ENCODE assay signal across 1 cellular context in genomic region chr7:131190146-131190545, GRCh38.
TF ChIP-seq lines count a peak whose summit lies in the region.

No MANE protein-coding gene starts in this region.

TF ChIP-seq in SK-N-SH, 30 proteins besides CTCF, POLR2A, EP300 and RAD21 (continued from another document):
- 0 out of 2 replicates have a peak, but pooled peaks have one; percentile 22 for TF ChIP-seq MAX (IDR thresholded peaks at IDR 0.05; ENCODE audit: low read depth)
- 0 out of 2 replicates have a peak, but pooled peaks have one; percentile 6 for TF ChIP-seq RXRA (IDR thresholded peaks at IDR 0.05; ENCODE audit: borderline replicate concordance, low read depth)
- TF ChIP-seq, protein P1, sequence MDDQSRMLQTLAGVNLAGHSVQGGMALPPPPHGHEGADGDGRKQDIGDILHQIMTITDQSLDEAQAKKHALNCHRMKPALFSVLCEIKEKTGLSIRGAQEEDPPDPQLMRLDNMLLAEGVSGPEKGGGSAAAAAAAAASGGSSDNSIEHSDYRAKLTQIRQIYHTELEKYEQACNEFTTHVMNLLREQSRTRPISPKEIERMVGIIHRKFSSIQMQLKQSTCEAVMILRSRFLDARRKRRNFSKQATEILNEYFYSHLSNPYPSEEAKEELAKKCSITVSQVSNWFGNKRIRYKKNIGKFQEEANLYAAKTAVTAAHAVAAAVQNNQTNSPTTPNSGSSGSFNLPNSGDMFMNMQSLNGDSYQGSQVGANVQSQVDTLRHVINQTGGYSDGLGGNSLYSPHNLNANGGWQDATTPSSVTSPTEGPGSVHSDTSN (IDR thresholded peaks at IDR 0.05): peak; percentile 56; the same call in 1 of the 2 replicates
- peak; percentile 79 for TF ChIP-seq TCF12 (IDR thresholded peaks at IDR 0.05)
- TF ChIP-seq, protein P2, sequence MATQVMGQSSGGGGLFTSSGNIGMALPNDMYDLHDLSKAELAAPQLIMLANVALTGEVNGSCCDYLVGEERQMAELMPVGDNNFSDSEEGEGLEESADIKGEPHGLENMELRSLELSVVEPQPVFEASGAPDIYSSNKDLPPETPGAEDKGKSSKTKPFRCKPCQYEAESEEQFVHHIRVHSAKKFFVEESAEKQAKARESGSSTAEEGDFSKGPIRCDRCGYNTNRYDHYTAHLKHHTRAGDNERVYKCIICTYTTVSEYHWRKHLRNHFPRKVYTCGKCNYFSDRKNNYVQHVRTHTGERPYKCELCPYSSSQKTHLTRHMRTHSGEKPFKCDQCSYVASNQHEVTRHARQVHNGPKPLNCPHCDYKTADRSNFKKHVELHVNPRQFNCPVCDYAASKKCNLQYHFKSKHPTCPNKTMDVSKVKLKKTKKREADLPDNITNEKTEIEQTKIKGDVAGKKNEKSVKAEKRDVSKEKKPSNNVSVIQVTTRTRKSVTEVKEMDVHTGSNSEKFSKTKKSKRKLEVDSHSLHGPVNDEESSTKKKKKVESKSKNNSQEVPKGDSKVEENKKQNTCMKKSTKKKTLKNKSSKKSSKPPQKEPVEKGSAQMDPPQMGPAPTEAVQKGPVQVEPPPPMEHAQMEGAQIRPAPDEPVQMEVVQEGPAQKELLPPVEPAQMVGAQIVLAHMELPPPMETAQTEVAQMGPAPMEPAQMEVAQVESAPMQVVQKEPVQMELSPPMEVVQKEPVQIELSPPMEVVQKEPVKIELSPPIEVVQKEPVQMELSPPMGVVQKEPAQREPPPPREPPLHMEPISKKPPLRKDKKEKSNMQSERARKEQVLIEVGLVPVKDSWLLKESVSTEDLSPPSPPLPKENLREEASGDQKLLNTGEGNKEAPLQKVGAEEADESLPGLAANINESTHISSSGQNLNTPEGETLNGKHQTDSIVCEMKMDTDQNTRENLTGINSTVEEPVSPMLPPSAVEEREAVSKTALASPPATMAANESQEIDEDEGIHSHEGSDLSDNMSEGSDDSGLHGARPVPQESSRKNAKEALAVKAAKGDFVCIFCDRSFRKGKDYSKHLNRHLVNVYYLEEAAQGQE (IDR thresholded peaks at IDR 0.05; ENCODE audit: low read depth, low read length): peak; percentile 32; the same call in 1 of the 2 replicates
